ENCODE assay signal across 14 cellular contexts in genomic region chr6:33824461-33825154, GRCh38. TPM values are rescaled to one million over a fixed set of nuclear protein-coding genes. Genes with fewer than 3 reads are reported as not detected.
DNase-seq lines count a peak whose midpoint lies in the region; ATAC-seq, FAIRE-seq and TF ChIP-seq lines count a peak whose summit lies in the region.
"Had no signal": no experiment of that assay in that cellular context is flagged by ENCODE, and none has a peak within 500 bp of the region (broad histone marks: within the 10 kb centered on the region; RNA-seq: fewer than 3 reads in every experiment).

No MANE protein-coding gene starts in this region.

- peak; percentile 73 for DNase-seq in MCF 10A (ENCODE audit: unreplicated experiment)
- DNase-seq in breast epithelium (ENCODE audit: low spot score in 2 of 2): no peak
- DNase-seq in bronchial epithelial cell (ENCODE audit: low read depth): peak; percentile 50
- no peak for DNase-seq in left lobe of liver (ENCODE audit: low spot score)
- DNase-seq in transverse colon: peak; percentile 63
- no peak for DNase-seq in stimulated activated CD4-positive, alpha-beta T cell treated with anti-CD3 and anti-CD28 coated beads, Interleukin-1b, Interleukin-23, amount 100 ng/mL, for 48 hours
- no peak for DNase-seq in GM23248
- DNase-seq: activated CD4-positive, alpha-beta T cell treated with anti-CD3 and anti-CD28 coated beads for 4 hours; cortex of kidney; hippocampal formation; NCI-H69; SK-N-SH had no signal

- BruUV-seq in MCF 10A (replicated peaks; lab: Mats Ljungman, UMichigan): TSS peak; percentile 68

- H3K27ac ChIP-seq in breast epithelium (no peak overlapping the region), transverse colon (peak overlapping the region in 2 of 4 donors; percentile 52 to 58), GM23248 (no peak overlapping the region)

- no peak for TF ChIP-seq EP300 in transverse colon (IDR thresholded peaks at IDR 0.05; ENCODE audit: low read depth)

- WGBS in transverse colon (ENCODE audit: low coverage in 1 of 2), 2 donors: 36 to 54% methylated on average over 5 to 15 of the region's 15 CpGs
- 81% methylated on average over 15 of the region's 15 CpGs for WGBS in GM23248 (ENCODE audit: low coverage in 1 of 2, low lambda C conversion rate in 2 of 2, missing lambda C conversion rate in 2 of 2), 2 experiments

- intact Hi-C loops in MCF 10A (cut with micrococcal nuclease) (loop anchor here (1.0 kb wide), 1 partner anchor 203 kb away; no protein-coding TSS in a partner anchor), breast epithelium (cut with DNase I; ENCODE audit: low total_unique reads) (no loop called here), transverse colon (cut with DNase I; ENCODE audit: low total_unique reads) (no loop called here)

- H3K9me2 ChIP-seq in GM23248 (ENCODE audit: insufficient read depth): no peaks in the 10 kb centered on the region
- H3K9me2 ChIP-seq: SK-N-SH had no signal

- no peak overlapping the region for H3K4me2 ChIP-seq in GM23248 (ENCODE audit: unreplicated experiment)
- H3K4me2 ChIP-seq: SK-N-SH had no signal

- H3K4me1 Mint-ChIP-seq in MCF 10A (ENCODE audit: insufficient read depth, unreplicated experiment): peaks cover 12% of the 10 kb centered on the region

- TF ChIP-seq POLR2A in breast epithelium (IDR thresholded peaks at IDR 0.05) (no peak), transverse colon (IDR thresholded peaks at IDR 0.05) (peak; percentile 40)

- no peaks in the 10 kb centered on the region for H3F3A ChIP-seq in GM23248 (ENCODE audit: insufficient read depth)

- peaks cover 2% of the 10 kb centered on the region for H3K27me3 Mint-ChIP-seq in MCF 10A (ENCODE audit: insufficient read depth, unreplicated experiment)

- H3K27ac Mint-ChIP-seq in MCF 10A (ENCODE audit: low read depth, unreplicated experiment): peak overlapping the region; percentile 99

- no peak overlapping the region for H3K9ac ChIP-seq in GM23248
- H3K9ac ChIP-seq: SK-N-SH had no signal

- ATAC-seq in left lobe of liver: peak; percentile 53
- no peak for ATAC-seq in GM21381 (IDR thresholded peaks at IDR 0.05; ENCODE audit: unreplicated experiment)

- H3K9me3 Mint-ChIP-seq in MCF 10A (ENCODE audit: unreplicated experiment): no peaks in the 10 kb centered on the region

- CTCF ChIA-PET in MCF 10A (lab: Yijun Ruan, JAX): interaction anchor here (0.7 to 0.9 kb wide), 3 partner anchors 16 to 147 kb away, joined by 3 read pairs; no protein-coding TSS in a partner anchor

- H3K9me3 ChIP-seq in breast epithelium (no peaks in the 10 kb centered on the region), transverse colon (no peaks in the 10 kb centered on the region), GM23248 (ENCODE audit: low read depth) (no peaks in the 10 kb centered on the region)
- H3K9me3 ChIP-seq: SK-N-SH had no signal

- no peaks in the 10 kb centered on the region for H3K4me1 ChIP-seq in breast epithelium
- peaks cover 9 to 23% (median 12%) of the 10 kb centered on the region in 4 donors for H3K4me1 ChIP-seq in transverse colon
- H3K4me1 ChIP-seq in GM23248 (ENCODE audit: insufficient read depth): no peaks in the 10 kb centered on the region

- H4K20me1 ChIP-seq in GM23248 (ENCODE audit: insufficient read depth): no peaks in the 10 kb centered on the region

- FAIRE-seq in bronchial epithelial cell (lab: Jason Lieb, UNC): no peak

- no peaks in the 10 kb centered on the region for H3K79me2 ChIP-seq in GM23248 (ENCODE audit: insufficient read depth)

- peak overlapping the region; percentile 83 for H3K4me3 Mint-ChIP-seq in MCF 10A (ENCODE audit: unreplicated experiment)

- in situ Hi-C loops in transverse colon (cut with MboI; ENCODE audit: low pct_ligation_motif_present in 1 of 4, low pct_unique_long_range_greater_than_20kb in 1 of 4, low sequenced_read_pairs in 3 of 4): no loop called here
- in situ Hi-C loops in GM23248 (cut with MboI): no loop called here

- H2AFZ ChIP-seq in GM23248: no peak overlapping the region

- no peaks in the 10 kb centered on the region for H3K36me3 ChIP-seq in breast epithelium
- no peaks in the 10 kb centered on the region for H3K36me3 ChIP-seq in bronchial epithelial cell (ENCODE audit: control insufficient read depth, insufficient read depth, low read length)
- H3K36me3 ChIP-seq in transverse colon: no peaks in the 10 kb centered on the region
- no peaks in the 10 kb centered on the region for H3K36me3 ChIP-seq in GM23248 (ENCODE audit: low read depth)

- H3K27me3 ChIP-seq in breast epithelium (no peaks in the 10 kb centered on the region), bronchial epithelial cell (ENCODE audit: control insufficient read depth, insufficient read depth, low read length) (peaks cover 3% of the 10 kb centered on the region), transverse colon (no peaks in the 10 kb centered on the region), GM23248 (replicated peaks; ENCODE audit: insufficient read depth) (peaks cover 5% of the 10 kb centered on the region; the same call in 1 of the 2 replicates)

- TF ChIP-seq CTCF in MCF 10A (IDR thresholded peaks at IDR 0.05; ENCODE audit: unreplicated experiment): no peak
- no peak for TF ChIP-seq CTCF in breast epithelium (IDR thresholded peaks at IDR 0.05)
- TF ChIP-seq CTCF in bronchial epithelial cell (IDR thresholded peaks at IDR 0.05; ENCODE audit: insufficient read depth, low read length, severe bottlenecking): no peak
- no peak for TF ChIP-seq CTCF in transverse colon (IDR thresholded peaks at IDR 0.05)

- POLR2A ChIA-PET in MCF 10A (lab: Yijun Ruan, JAX): interaction anchor here (0.7 to 1.5 kb wide), 5 partner anchors 12 to 209 kb away, joined by 3 to 9 read pairs (median 5); partner anchors contain the start of gene LEMD2

- peaks cover 5% of the 10 kb centered on the region for H3K36me3 Mint-ChIP-seq in MCF 10A (ENCODE audit: insufficient read depth, unreplicated experiment)

- H3K4me3 ChIP-seq in breast epithelium: peak overlapping the region in 1 of 3 donors; percentile 44
- peak overlapping the region; percentile 34 for H3K4me3 ChIP-seq in bronchial epithelial cell (ENCODE audit: low read depth, low read length)
- H3K4me3 ChIP-seq in transverse colon: peak overlapping the region in 2 of 4 donors; percentile 6 to 10
- H3K4me3 ChIP-seq in GM23248: no peak overlapping the region

RNA-seq across cellular contexts. Expression of gene MLN, which starts 20.8 kb away (rescaled TPM):
- total RNA-seq in MCF 10A (2022) (not detected in 2 replicates), breast epithelium (not detected), bronchial epithelial cell (not detected in 2 replicates), left lobe of liver (not detected), transverse colon (not detected)
- total RNA-seq in GM23248 (2014; rRNA removed; shearing (Covaris generic)): not detected in 2 replicates
- not detected in 2 replicates for polyA plus RNA-seq in GM23248 (2016; fragmentation: Nextera tagmentation; extraction: Ambion mirVana)
- total RNA-seq: A172 had no signal
- polyA plus RNA-seq: SK-N-SH had no signal

RNA-seq across cellular contexts. Expression of gene LEMD2, which starts 35.7 kb away (rescaled TPM):
- total RNA-seq in MCF 10A (2022): 70.5 and 79.2 TPM in 2 replicates
- 10 to 100 TPM; 42.2 to 69.1 (median 59.0) TPM for total RNA-seq in breast epithelium
- 62.6 and 66.9 TPM in 2 replicates for total RNA-seq in bronchial epithelial cell
- 20.2 TPM for total RNA-seq in left lobe of liver
- total RNA-seq in transverse colon: 100 to 1,000 TPM in 2 of 4 donors, 10 to 100 TPM in 2; 57.3 to 159 (median 112) TPM
- 67.5 and 79.0 TPM in 2 replicates for total RNA-seq in GM23248 (2014; rRNA removed; shearing (Covaris generic))
- polyA plus RNA-seq in GM23248 (2016; fragmentation: Nextera tagmentation; extraction: Ambion mirVana): 20.1 and 21.5 TPM in 2 replicates

Comparison
In these comparisons a context has a peak if more than half of its experiments do, and no peak if none do; other contexts are left out.
1. DNase-seq: peak in MCF 10A (single experiment), bronchial epithelial cell (single experiment) and transverse colon (single experiment); none in breast epithelium (0 of 2), left lobe of liver (single experiment), stimulated activated CD4-positive, alpha-beta T cell treated with anti-CD3 and anti-CD28 coated beads, Interleukin-1b, Interleukin-23, amount 100 ng/mL, for 48 hours (single experiment) and GM23248 (single experiment).